In the genomic region with DNA sequence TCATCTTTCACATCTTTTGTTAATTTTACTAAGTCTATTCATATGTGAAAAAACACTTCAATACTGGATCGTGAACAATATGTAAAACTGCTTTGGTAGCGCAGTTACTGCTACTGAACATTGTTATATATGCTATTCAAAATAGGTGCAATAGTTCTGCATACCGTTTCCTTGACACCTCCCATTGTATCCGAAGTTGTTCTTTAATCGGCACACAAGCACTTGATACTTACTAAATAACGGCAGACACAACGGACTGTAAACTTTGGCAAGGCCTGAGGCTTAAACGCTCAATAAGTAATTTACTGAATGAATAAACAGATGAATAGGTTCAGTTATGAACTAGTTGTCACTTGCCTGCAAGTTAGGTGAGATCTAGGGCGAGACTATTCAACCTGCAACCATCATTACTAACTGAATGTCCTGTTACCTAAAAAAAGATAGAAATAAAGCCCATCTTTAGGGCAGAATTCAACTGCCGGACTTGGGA, we compare ENCODE assay signal across 8 cellular contexts. TPM values are rescaled to one million over a fixed set of nuclear protein-coding genes. Genes with fewer than 3 reads are reported as not detected.
DNase-seq lines count a peak whose midpoint lies in the region; ATAC-seq and TF ChIP-seq lines count a peak whose summit lies in the region.

No MANE protein-coding gene starts in this region.

- TF ChIP-seq CTCF in MCF 10A (IDR thresholded peaks at IDR 0.05; ENCODE audit: unreplicated experiment) = no peak
- no peak for TF ChIP-seq CTCF in mesothelial cell of epicardium (IDR thresholded peaks at IDR 0.05; ENCODE audit: unreplicated experiment)
- no peak for TF ChIP-seq CTCF in GM10248 (IDR thresholded peaks at IDR 0.05; ENCODE audit: control extremely low read depth, extremely low read depth, low read depth, missing control alignments)

- H3K4me3 Mint-ChIP-seq in MCF 10A (ENCODE audit: unreplicated experiment) (peak overlapping the region; percentile 94), mesothelial cell of epicardium (peak overlapping the region; percentile 86)

- TSS peak; percentile 69 for BruUV-seq in MCF 10A (replicated peaks; lab: Mats Ljungman, UMichigan)

- intact Hi-C loops in MCF 10A (cut with micrococcal nuclease) = loop anchor here (1.0 to 10.0 kb wide), 2 partner anchors 517 to 923 kb away; partner anchors contain the start of gene MMAA

- CTCF ChIA-PET in MCF 10A (lab: Yijun Ruan, JAX) (interaction anchor here (0.8 to 2.6 kb wide), 3 partner anchors 14 to 924 kb away, joined by 3 to 8 read pairs (median 7); no protein-coding TSS in a partner anchor), GM10248 (lab: Yijun Ruan, JAX) (interaction anchor here (1.1 to 1.6 kb wide), 3 partner anchors 10 to 30 kb away, joined by 3 to 5 read pairs (median 3); no protein-coding TSS in a partner anchor)

- H3K4me1 Mint-ChIP-seq in MCF 10A (ENCODE audit: insufficient read depth, unreplicated experiment) (peaks cover 10% of the 10 kb centered on the region), mesothelial cell of epicardium (peaks cover 19% of the 10 kb centered on the region)

- H3K27ac Mint-ChIP-seq in MCF 10A (ENCODE audit: low read depth, unreplicated experiment) (peak overlapping the region; percentile 99), mesothelial cell of epicardium (peak overlapping the region; percentile 98)

- H3K27me3 Mint-ChIP-seq in MCF 10A (ENCODE audit: insufficient read depth, unreplicated experiment) (no peaks in the 10 kb centered on the region), mesothelial cell of epicardium (ENCODE audit: low read depth) (no peaks in the 10 kb centered on the region)

- POLR2A ChIA-PET in MCF 10A (lab: Yijun Ruan, JAX) (interaction anchor here (0.5 to 4.8 kb wide), 13 partner anchors 10 to 1584 kb away, joined by 3 to 63 read pairs (median 4); partner anchors contain the start of genes OTUD4 and SMARCA5), GM10248 (lab: Yijun Ruan, JAX) (interaction anchor here (0.6 kb wide), 1 partner anchor 1720 kb away, joined by 5 read pairs; no protein-coding TSS in a partner anchor)

- peaks cover 20% of the 10 kb centered on the region for H3K9me3 Mint-ChIP-seq in MCF 10A (ENCODE audit: unreplicated experiment)
- peaks cover 24% of the 10 kb centered on the region for H3K9me3 Mint-ChIP-seq in mesothelial cell of epicardium

- DNase-seq in NCI-H748 (lab: John Stamatoyannopoulos, UW; ENCODE audit: unreplicated experiment) (peak; percentile 27), NCI-H748 treated with DMSO at 0.1 percent for 48 hours (lab: John Stamatoyannopoulos, UW) (no peak), MCF 10A (ENCODE audit: unreplicated experiment) (no peak), mesothelial cell of epicardium (ENCODE audit: low spot score in 2 of 2, unreplicated experiment in 2 of 2) (no peak), GM10248 (ENCODE audit: extremely low spot score) (no peak), NCI-H526 (lab: John Stamatoyannopoulos, UW) (no peak)
- no peak for DNase-seq in effector CD4-positive, alpha-beta T cell

- ATAC-seq in HG03460 (IDR thresholded peaks at IDR 0.05; ENCODE audit: unreplicated experiment) = peak; percentile 2

- H3K36me3 Mint-ChIP-seq in MCF 10A (ENCODE audit: insufficient read depth, unreplicated experiment) (peaks cover 33% of the 10 kb centered on the region), mesothelial cell of epicardium (peaks cover 31% of the 10 kb centered on the region)

RNA-seq across cellular contexts. Expression of gene ANAPC10, which starts 0.6 kb away (rescaled TPM):
- total RNA-seq in MCF 10A (2022) (32.2 and 38.9 TPM in 2 replicates), mesothelial cell of epicardium (24.2 to 24.9 TPM (median 24.6 TPM) in 3 replicates)

RNA-seq across cellular contexts. Expression of gene ABCE1, which starts 0.7 kb away (rescaled TPM):
- 136 and 140 TPM in 2 replicates for total RNA-seq in MCF 10A (2022)
- 54.4 to 55.7 TPM (median 55.1 TPM) in 3 replicates for total RNA-seq in mesothelial cell of epicardium
